ENCODE assay signal across 8 cellular contexts in genomic region chr1:169795687-169796086, GRCh38. TPM values are rescaled to one million over a fixed set of nuclear protein-coding genes. Genes with fewer than 3 reads are reported as not detected.
DNase-seq lines count a peak whose midpoint lies in the region; ATAC-seq and TF ChIP-seq lines count a peak whose summit lies in the region.

No MANE protein-coding gene starts in this region.

- DNase-seq in activated naive CD4-positive, alpha-beta T cell (lab: John Stamatoyannopoulos, UW) = no peak
- peak; percentile 41 for DNase-seq in activated CD8-positive, alpha-beta T cell treated with anti-CD3 and anti-CD28 coated beads, Interleukin-2, amount 10 ng/mL, durations not matched to agents 7 days and 5 days
- DNase-seq in kidney epithelial cell (ENCODE audit: low read depth) (no peak), transverse colon (no peak), GM20000 (ENCODE audit: low spot score) (no peak)
- DNase-seq in stimulated activated CD4-positive, alpha-beta T cell treated with anti-CD3 and anti-CD28 coated beads, Interleukin-12 subunit alpha, Interleukin-12 subunit beta, amount 100 ng/mL, for 4 hours = no peak
- no peak for DNase-seq in activated CD8-positive, alpha-beta memory T cell treated with anti-CD3 and anti-CD28 coated beads, Interleukin-2, amount 50 U/mL, for 4 hours

- 9 to 51% methylated on average over 5 of the region's 5 CpGs for WGBS in transverse colon (ENCODE audit: low coverage in 1 of 2), 2 donors

- H3K27ac ChIP-seq in transverse colon = peak overlapping the region in 2 of 4 donors; percentile 90 to 92

- H3K4me3 ChIP-seq in kidney epithelial cell (ENCODE audit: low read depth, low read length) (peak overlapping the region; percentile 93), transverse colon (peak overlapping the region in 3 of 4 donors; percentile 49 to 96 (median 56))

- H3K36me3 Mint-ChIP-seq in activated naive CD4-positive, alpha-beta T cell treated with anti-CD3 and anti-CD28 coated beads, Interleukin-2, amount 50 U/mL, for 24 hours = peaks cover 10% of the 10 kb centered on the region
- H3K36me3 Mint-ChIP-seq in activated CD8-positive, alpha-beta T cell treated with anti-CD3 and anti-CD28 coated beads, Interleukin-2, amount 10 ng/mL, durations not matched to agents 7 days and 5 days (ENCODE audit: low read depth) = peaks cover 58% of the 10 kb centered on the region

- no peaks in the 10 kb centered on the region for H3K27me3 ChIP-seq in kidney epithelial cell (ENCODE audit: control insufficient read depth, insufficient read depth, low read length)
- H3K27me3 ChIP-seq in transverse colon = no peaks in the 10 kb centered on the region

- ATAC-seq in activated CD8-positive, alpha-beta T cell treated with anti-CD3 and anti-CD28 coated beads, Interleukin-2, amount 10 ng/mL, durations not matched to agents 7 days and 5 days = no peak

- intact Hi-C loops in transverse colon (cut with DNase I; ENCODE audit: low total_unique reads) = no loop called here

- CTCF ChIA-PET in activated CD8-positive, alpha-beta T cell treated with anti-CD3 and anti-CD28 coated beads, Interleukin-2, amount 10 ng/mL, durations not matched to agents 7 days and 5 days (lab: Charles Lee) = interaction anchor here (1.6 to 4.3 kb wide), 5 partner anchors 14 to 209 kb away, joined by 13 to 25 read pairs (median 20); partner anchors contain the start of genes F5 and SCYL3

- H3K9me3 ChIP-seq in transverse colon = no peaks in the 10 kb centered on the region

- POLR2A ChIA-PET in activated CD8-positive, alpha-beta T cell treated with anti-CD3 and anti-CD28 coated beads, Interleukin-2, amount 10 ng/mL, durations not matched to agents 7 days and 5 days (lab: Charles Lee) = interaction anchor here (0.6 to 2.2 kb wide), 12 partner anchors 84 to 428 kb away, joined by 3 to 26 read pairs (median 4); partner anchors contain the start of genes BLZF1, F5, NME7 and SCYL3

- H3K4me1 Mint-ChIP-seq in activated naive CD4-positive, alpha-beta T cell treated with anti-CD3 and anti-CD28 coated beads, Interleukin-2, amount 50 U/mL, for 24 hours = peaks cover 53% of the 10 kb centered on the region
- H3K4me1 Mint-ChIP-seq in activated CD8-positive, alpha-beta T cell treated with anti-CD3 and anti-CD28 coated beads, Interleukin-2, amount 10 ng/mL, durations not matched to agents 7 days and 5 days (ENCODE audit: low read depth) = peaks cover 57% of the 10 kb centered on the region

- H3K4me1 ChIP-seq in transverse colon = peaks cover 2 to 26% (median 15%) of the 10 kb centered on the region in 4 donors

- no peak for TF ChIP-seq CTCF in kidney epithelial cell (IDR thresholded peaks at IDR 0.05; ENCODE audit: insufficient read depth, low read length, poor library complexity, severe bottlenecking)
- TF ChIP-seq CTCF in transverse colon (IDR thresholded peaks at IDR 0.05) = no peak
- TF ChIP-seq CTCF in GM20000 (IDR thresholded peaks at IDR 0.05; ENCODE audit: extremely low read depth, missing control alignments) = no peak

- no peaks in the 10 kb centered on the region for H3K27me3 Mint-ChIP-seq in activated naive CD4-positive, alpha-beta T cell treated with anti-CD3 and anti-CD28 coated beads, Interleukin-2, amount 50 U/mL, for 24 hours
- H3K27me3 Mint-ChIP-seq in activated CD8-positive, alpha-beta T cell treated with anti-CD3 and anti-CD28 coated beads, Interleukin-2, amount 10 ng/mL, durations not matched to agents 7 days and 5 days (ENCODE audit: low read depth) = no peaks in the 10 kb centered on the region

- in situ Hi-C loops in transverse colon (cut with MboI; ENCODE audit: low pct_ligation_motif_present in 1 of 4, low pct_unique_long_range_greater_than_20kb in 1 of 4, low sequenced_read_pairs in 3 of 4) = no loop called here

- H3K36me3 ChIP-seq in kidney epithelial cell (ENCODE audit: control insufficient read depth, insufficient read depth, low read length) = peaks cover 1% of the 10 kb centered on the region
- H3K36me3 ChIP-seq in transverse colon = peaks cover 0 to 8% (median 0%) of the 10 kb centered on the region in 4 donors

- no peaks in the 10 kb centered on the region for H3K9me3 Mint-ChIP-seq in activated naive CD4-positive, alpha-beta T cell treated with anti-CD3 and anti-CD28 coated beads, Interleukin-2, amount 50 U/mL, for 24 hours
- H3K9me3 Mint-ChIP-seq in activated CD8-positive, alpha-beta T cell treated with anti-CD3 and anti-CD28 coated beads, Interleukin-2, amount 10 ng/mL, durations not matched to agents 7 days and 5 days (ENCODE audit: insufficient read depth) = no peaks in the 10 kb centered on the region

- peak overlapping the region; percentile 99 for H3K27ac Mint-ChIP-seq in activated naive CD4-positive, alpha-beta T cell treated with anti-CD3 and anti-CD28 coated beads, Interleukin-2, amount 50 U/mL, for 24 hours
- H3K27ac Mint-ChIP-seq in activated CD8-positive, alpha-beta T cell treated with anti-CD3 and anti-CD28 coated beads, Interleukin-2, amount 10 ng/mL, durations not matched to agents 7 days and 5 days = peak overlapping the region; percentile 85

- peak overlapping the region; percentile 99 for H3K4me3 Mint-ChIP-seq in activated naive CD4-positive, alpha-beta T cell treated with anti-CD3 and anti-CD28 coated beads, Interleukin-2, amount 50 U/mL, for 24 hours
- peak overlapping the region; percentile 80 for H3K4me3 Mint-ChIP-seq in activated CD8-positive, alpha-beta T cell treated with anti-CD3 and anti-CD28 coated beads, Interleukin-2, amount 10 ng/mL, durations not matched to agents 7 days and 5 days

- no peak for TF ChIP-seq POLR2A in transverse colon (IDR thresholded peaks at IDR 0.05)

- no peak for TF ChIP-seq EP300 in transverse colon (IDR thresholded peaks at IDR 0.05; ENCODE audit: low read depth)

RNA-seq across cellular contexts. Expression of gene METTL18, which starts 1.0 kb away (rescaled TPM):
- total RNA-seq in activated CD8-positive, alpha-beta T cell treated with anti-CD3 and anti-CD28 coated beads, Interleukin-2, amount 10 ng/mL, durations not matched to agents 7 days and 5 days = 10 to 100 TPM in 1 of 2 experiments, 1 to 10 TPM in 1; 9.8 to 10.2 TPM
- total RNA-seq in kidney epithelial cell (8.8 and 12.6 TPM in 2 replicates), transverse colon (1 to 10 TPM in 2 of 4 donors, not detected in 2; 6.3 to 6.8 TPM)
